Comparison of ENCODE assay signal across 8 cellular contexts in genomic region chr17:57255776-57256681, GRCh38. TPM values are rescaled to one million over a fixed set of nuclear protein-coding genes. Genes with fewer than 3 reads are reported as not detected.
DNase-seq lines count a peak whose midpoint lies in the region; ATAC-seq and TF ChIP-seq lines count a peak whose summit lies in the region.

TSS of gene MSI2 (plus strand) at chr17:57256523. CDS start at chr17:57256743, 220 bp downstream.

- H3K4me2 ChIP-seq in skeletal muscle satellite cell (ENCODE audit: low read length), result peak within 1 kb of the TSS; percentile 96

- H3K27me3 ChIP-seq in WERI-Rb-1 (ENCODE audit: insufficient read depth, low read depth, severe bottlenecking) (no peaks in the 10 kb centered on the region), skeletal muscle satellite cell (ENCODE audit: control insufficient read depth, insufficient read depth, low read length) (no peaks in the 10 kb centered on the region)

- in situ Hi-C loops in T47D (cut with HindIII; ENCODE audit: low pct_unique_long_range_greater_than_20kb, low sequenced_read_pairs), result no loop called here

- H3K36me3 ChIP-seq in WERI-Rb-1 (peaks cover 30% of the 10 kb centered on the region), skeletal muscle satellite cell (ENCODE audit: insufficient read depth, low read length) (peaks cover 3% of the 10 kb centered on the region)

- TF ChIP-seq CTCF in WERI-Rb-1 (IDR thresholded peaks at IDR 0.05; ENCODE audit: low read depth, low read length), result no peak

- H3K4me1 ChIP-seq in skeletal muscle satellite cell (ENCODE audit: control insufficient read depth, insufficient read depth, low read length), result peaks cover 18% of the 10 kb centered on the region

- peak within 1 kb of the TSS; percentile 75 for H3K27ac ChIP-seq in WERI-Rb-1

- H3K4me3 ChIP-seq in WERI-Rb-1 (ENCODE audit: low read depth, low read length) (peak within 1 kb of the TSS; percentile 94), iPS-18c (ENCODE audit: insufficient read depth, low read depth, low read length) (peak within 1 kb of the TSS; percentile 78), skeletal muscle satellite cell (ENCODE audit: low read length) (peak within 1 kb of the TSS; percentile 83)

- DNase-seq in NCI-H2107 (lab: John Stamatoyannopoulos, UW), result peak; percentile 66
- peak; percentile 84 for DNase-seq in WERI-Rb-1
- peak; percentile 67 to 95 for DNase-seq in T47D (ENCODE audit: low read depth in 1 of 2, low spot score in 1 of 2)
- DNase-seq in NCI-H1694 (lab: John Stamatoyannopoulos, UW), result no peak

- peak within 1 kb of the TSS; percentile 86 for H3K9ac ChIP-seq in skeletal muscle satellite cell (ENCODE audit: low read depth, low read length)

- peak; percentile 72 for ATAC-seq in GM18502 (IDR thresholded peaks at IDR 0.05; ENCODE audit: poor library complexity, unreplicated experiment)
- peak; percentile 54 for ATAC-seq in HG02943 (IDR thresholded peaks at IDR 0.05; ENCODE audit: low read depth, unreplicated experiment)

- H3K9me3 ChIP-seq in WERI-Rb-1 (ENCODE audit: severe bottlenecking) (peaks cover 3% of the 10 kb centered on the region), iPS-18c (ENCODE audit: control insufficient read depth, insufficient read depth, low read length) (no peaks in the 10 kb centered on the region), skeletal muscle satellite cell (replicated peaks; ENCODE audit: low read length) (peaks cover 1% of the 10 kb centered on the region)

RNA-seq across cellular contexts. Expression of gene MSI2, which starts in this region (rescaled TPM):
- total RNA-seq in skeletal muscle satellite cell (2012; rRNA removed), result 17.7 and 18.1 TPM in 2 replicates
